Comparison of ENCODE assay signal across 21 cellular contexts in genomic region chr2:26249625-26250024, GRCh38.
"Had no signal": no experiment of that assay in that cellular context is flagged by ENCODE, and none has a peak within 500 bp of the region (broad histone marks: within the 10 kb centered on the region; RNA-seq: fewer than 3 reads in every experiment).

No MANE protein-coding gene starts in this region.

- DNase-seq: colonic mucosa; effector memory CD4-positive, alpha-beta T cell; erythroblast; head of caudate nucleus; hippocampal formation; left cardiac atrium; mesendoderm; midbrain; naive thymus-derived CD8-positive, alpha-beta T cell; nephron progenitor cell; nucleus accumbens; ovary; retina; sigmoid colon; stimulated activated CD4-positive, alpha-beta T cell treated with anti-CD3 and anti-CD28 coated beads, Interleukin-2, amount 100 ng/mL, for 24 hours; stimulated activated CD4-positive, alpha-beta T cell treated with anti-CD3 and anti-CD28 coated beads, Interleukin-4, amount 100 ng/mL, for 24 hours; stimulated activated naive CD4-positive, alpha-beta T cell treated with Interleukin-2 at 50 U/mL for 16 hours; stomach; tibial artery had no signal

- H3K27me3 ChIP-seq: cardiac muscle cell, colonic mucosa, ovary, sigmoid colon, stomach, tibial artery had no signal

- H3K27ac ChIP-seq: cardiac muscle cell, colonic mucosa, ovary, sigmoid colon, stomach, tibial artery had no signal

- H3K4me3 ChIP-seq: cardiac muscle cell, colonic mucosa, ovary, sigmoid colon, stomach, tibial artery had no signal

- H3K36me3 ChIP-seq: cardiac muscle cell, colonic mucosa, ovary, tibial artery had no signal

- ATAC-seq: left cardiac atrium; naive thymus-derived CD8-positive, alpha-beta T cell; stimulated activated effector memory CD8-positive, alpha-beta T cell treated with anti-CD3 and anti-CD28 coated beads, Interleukin-12 subunit alpha, Interleukin-12 subunit beta, amount 100 ng/mL, for 72 hours had no signal

- H3K9me3 ChIP-seq: colonic mucosa, ovary, sigmoid colon, stomach, tibial artery had no signal
